ENCODE assay signal across 9 cellular contexts in the genomic region with DNA sequence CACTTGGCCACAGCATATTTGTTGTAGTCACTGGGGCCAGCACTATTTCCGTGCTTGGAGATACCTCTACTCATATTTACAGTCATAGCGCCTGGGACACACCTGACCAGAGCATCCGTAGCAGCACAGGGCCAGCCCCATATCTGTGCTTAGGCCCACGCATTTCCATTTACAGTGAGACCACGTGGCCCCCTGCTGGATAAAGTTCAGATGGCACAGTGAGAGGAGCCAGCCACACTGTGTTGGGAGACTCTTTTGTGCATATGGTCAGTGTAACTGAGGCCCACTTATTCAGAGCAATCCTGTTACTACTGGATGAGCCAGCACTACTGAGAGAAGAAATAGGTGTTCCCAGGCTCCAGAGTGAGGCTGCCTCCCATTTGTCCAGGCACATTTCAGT.
A peak's percentile ranks its signal among the peaks of the same experiment; 100 is the strongest.
DNase-seq lines count a peak whose midpoint lies in the region; ATAC-seq and TF ChIP-seq lines count a peak whose summit lies in the region.
"Had no signal": no experiment of that assay in that cellular context is flagged by ENCODE, and none has a peak within 500 bp of the region (broad histone marks: within the 10 kb centered on the region; RNA-seq: fewer than 3 reads in every experiment).

No MANE protein-coding gene starts in this region.

- TF ChIP-seq CTCF in AG04450 (IDR thresholded peaks at IDR 0.05; ENCODE audit: low read depth, low read length): peak; percentile 46
- peak; percentile 76 for TF ChIP-seq CTCF in GM12872 (IDR thresholded peaks at IDR 0.05; ENCODE audit: insufficient read depth, low read depth, low read length)
- peak; percentile 77 to 84 (median 81) for TF ChIP-seq CTCF in HCT116 (IDR thresholded peaks at IDR 0.05 in 2 of 3, conservative IDR thresholded peaks at IDR 0.05 in 1 of 3; ENCODE audit: borderline replicate concordance in 1 of 3, insufficient read depth in 1 of 3, low read depth in 2 of 3, low read length in 2 of 3)
- TF ChIP-seq CTCF in coronary artery (IDR thresholded peaks at IDR 0.05): no peak

- H3K36me3 ChIP-seq in HCT116 (ENCODE audit: control insufficient read depth in 1 of 2, insufficient read depth in 2 of 2, low read length in 2 of 2): no peaks in the 10 kb centered on the region

- no peak overlapping the region for H3K27ac ChIP-seq in AG04450 (ENCODE audit: low read depth, low read length)
- H3K27ac ChIP-seq in HCT116 (ENCODE audit: low read depth, low read length): no peak overlapping the region; the same call in 1 of the 2 replicates
- H3K27ac ChIP-seq in coronary artery: no peak overlapping the region

- H3K4me3 Mint-ChIP-seq in activated CD8-positive, alpha-beta memory T cell treated with anti-CD3 and anti-CD28 coated beads, Interleukin-2, amount 10 ng/mL, durations not matched to agents 7 days and 5 days: no peak overlapping the region
- H3K4me3 Mint-ChIP-seq: naive thymus-derived CD8-positive, alpha-beta T cell had no signal

- peak; percentile 76 for TF ChIP-seq RAD21 in HCT116 (IDR thresholded peaks at IDR 0.05; ENCODE audit: low read depth)

- H3K4me1 ChIP-seq in HCT116 (ENCODE audit: control insufficient read depth in 1 of 2, insufficient read depth in 2 of 2, low read length in 2 of 2): peaks cover 2 to 6% of the 10 kb centered on the region in 2 experiments; a peak in 2 of 4 replicates

- ATAC-seq in HCT116: peak; percentile 99
- peak; percentile 36 for ATAC-seq in activated CD8-positive, alpha-beta memory T cell treated with anti-CD3 and anti-CD28 coated beads, Interleukin-2, amount 10 ng/mL, durations not matched to agents 7 days and 5 days
- ATAC-seq in left ventricle myocardium superior: peak; percentile 71
- ATAC-seq: naive thymus-derived CD8-positive, alpha-beta T cell had no signal

- H3K9me3 ChIP-seq in AG04450 (ENCODE audit: control insufficient read depth, insufficient read depth, low read length): peaks cover 8% of the 10 kb centered on the region; the same call in 1 of the 2 replicates
- no peaks in the 10 kb centered on the region for H3K9me3 ChIP-seq in HCT116 (ENCODE audit: control insufficient read depth in 1 of 2, insufficient read depth in 1 of 2, low read depth in 1 of 2, low read length in 2 of 2)

- BruUV-seq in HCT116 (replicated peaks; lab: Mats Ljungman, UMichigan): no TSS peak

- H3K79me2 ChIP-seq in HCT116 (ENCODE audit: insufficient read depth, low read length): no peaks in the 10 kb centered on the region

- H3K9ac ChIP-seq in HCT116 (ENCODE audit: low read length): no peak overlapping the region

- H4K20me1 ChIP-seq in HCT116 (ENCODE audit: insufficient read depth): no peaks in the 10 kb centered on the region

- no peak overlapping the region for H3K27ac Mint-ChIP-seq in activated CD8-positive, alpha-beta memory T cell treated with anti-CD3 and anti-CD28 coated beads, Interleukin-2, amount 10 ng/mL, durations not matched to agents 7 days and 5 days
- H3K27ac Mint-ChIP-seq: naive thymus-derived CD8-positive, alpha-beta T cell had no signal

- intact Hi-C loops in HCT116 (cut with micrococcal nuclease): loop anchor here (1.0 kb wide), 2 partner anchors 104 to 109 kb away; no protein-coding TSS in a partner anchor
- intact Hi-C loops in left ventricle myocardium superior (cut with micrococcal nuclease): no loop called here

- H3K4me2 ChIP-seq in HCT116 (ENCODE audit: low read length): no peak overlapping the region

- TF ChIP-seq POLR2A in HCT116 (IDR thresholded peaks at IDR 0.05; ENCODE audit: borderline replicate concordance, extremely low read depth, insufficient read depth, insufficient read length): no peak

- H2AFZ ChIP-seq in HCT116 (ENCODE audit: low read depth, low read length, poor library complexity, severe bottlenecking): no peak overlapping the region

- POLR2A ChIA-PET in AG04450 (lab: Yijun Ruan, JAX) (no interaction called here), HCT116 (lab: Charles Lee) (no interaction called here)

- no peaks in the 10 kb centered on the region for H3K9me3 Mint-ChIP-seq in activated CD8-positive, alpha-beta memory T cell treated with anti-CD3 and anti-CD28 coated beads, Interleukin-2, amount 10 ng/mL, durations not matched to agents 7 days and 5 days (ENCODE audit: low read depth)

- DNase-seq in AG04450 (ENCODE audit: low read depth, low spot score) (no peak), HCT116 (ENCODE audit: low read depth, low spot score) (peak; percentile 48), LHCN-M2 (ENCODE audit: low read depth) (peak; percentile 19), left ventricle myocardium superior (peak; percentile 42), coronary artery (ENCODE audit: low spot score) (no peak)
- peak; percentile 48 for DNase-seq in activated CD8-positive, alpha-beta memory T cell treated with anti-CD3 and anti-CD28 coated beads, Interleukin-2, amount 10 ng/mL, durations not matched to agents 7 days and 5 days
- peak; percentile 5 to 14 for DNase-seq in stimulated activated CD4-positive, alpha-beta T cell treated with anti-CD3 and anti-CD28 coated beads, Interleukin-1b, Interleukin-23, amount 100 ng/mL, for 4 hours (ENCODE audit: low read depth in 2 of 2)

- CTCF ChIA-PET in AG04450 (lab: Charles Lee): interaction anchor here (0.8 to 1.8 kb wide), 13 partner anchors 10 to 111 kb away, joined by 3 to 10 read pairs (median 4); no protein-coding TSS in a partner anchor
- CTCF ChIA-PET in HCT116 (lab: Charles Lee): interaction anchor here (1.0 to 2.6 kb wide), 9 partner anchors 10 to 112 kb away, joined by 3 to 90 read pairs (median 7); no protein-coding TSS in a partner anchor
- CTCF ChIA-PET in activated CD8-positive, alpha-beta memory T cell treated with anti-CD3 and anti-CD28 coated beads, Interleukin-2, amount 10 ng/mL, durations not matched to agents 7 days and 5 days (lab: Charles Lee): interaction anchor here (0.9 to 2.0 kb wide), 4 partner anchors 11 to 110 kb away, joined by 4 to 21 read pairs (median 4); no protein-coding TSS in a partner anchor

- H3K4me1 Mint-ChIP-seq in activated CD8-positive, alpha-beta memory T cell treated with anti-CD3 and anti-CD28 coated beads, Interleukin-2, amount 10 ng/mL, durations not matched to agents 7 days and 5 days: no peaks in the 10 kb centered on the region

- H3K9me2 ChIP-seq in HCT116 (ENCODE audit: insufficient read depth): no peaks in the 10 kb centered on the region

- H3K27me3 ChIP-seq in AG04450 (ENCODE audit: control insufficient read depth, insufficient read depth, low read length) (no peaks in the 10 kb centered on the region), HCT116 (ENCODE audit: insufficient read depth, low read length) (no peaks in the 10 kb centered on the region)

- H3K4me3 ChIP-seq in AG04450 (ENCODE audit: low read depth, low read length) (no peak overlapping the region), HCT116 (replicated peaks in 1 of 2; ENCODE audit: low read depth in 1 of 2, low read length in 2 of 2) (no peak overlapping the region), coronary artery (no peak overlapping the region)

- no peaks in the 10 kb centered on the region for H3K36me3 Mint-ChIP-seq in activated CD8-positive, alpha-beta memory T cell treated with anti-CD3 and anti-CD28 coated beads, Interleukin-2, amount 10 ng/mL, durations not matched to agents 7 days and 5 days
- H3K36me3 Mint-ChIP-seq: naive thymus-derived CD8-positive, alpha-beta T cell had no signal

- no peaks in the 10 kb centered on the region for H3K27me3 Mint-ChIP-seq in activated CD8-positive, alpha-beta memory T cell treated with anti-CD3 and anti-CD28 coated beads, Interleukin-2, amount 10 ng/mL, durations not matched to agents 7 days and 5 days

- RAD21 ChIA-PET in HCT116 (lab: Charles Lee; ENCODE audit: low non-redundant PET in 1 of 2, low total read pairs in 2 of 2, uncharacterized antibody in 2 of 2, unreplicated experiment in 2 of 2): interaction anchor here (1.0 to 1.3 kb wide), 2 partner anchors 110 kb away, joined by 6 to 7 read pairs; no protein-coding TSS in a partner anchor

TF ChIP-seq in HCT116, 20 proteins besides CTCF, POLR2A, EP300 and RAD21:
- TF ChIP-seq, protein P1, sequence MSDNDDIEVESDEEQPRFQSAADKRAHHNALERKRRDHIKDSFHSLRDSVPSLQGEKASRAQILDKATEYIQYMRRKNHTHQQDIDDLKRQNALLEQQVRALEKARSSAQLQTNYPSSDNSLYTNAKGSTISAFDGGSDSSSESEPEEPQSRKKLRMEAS (IDR thresholded peaks at IDR 0.05): 0 out of 2 replicates have a peak, but pooled peaks have one; percentile 13
- peak; percentile 80 for TF ChIP-seq EGR1 (IDR thresholded peaks at IDR 0.05; ENCODE audit: low read depth)
- TF ChIP-seq ZNF274 (IDR thresholded peaks at IDR 0.05; ENCODE audit: low read depth, low read length): no peak

Comparison
In these comparisons a context has a peak if more than half of its experiments do, and no peak if none do; other contexts are left out.
1. DNase-seq: peak in HCT116 (single experiment), LHCN-M2 (single experiment), activated CD8-positive, alpha-beta memory T cell treated with anti-CD3 and anti-CD28 coated beads, Interleukin-2, amount 10 ng/mL, durations not matched to agents 7 days and 5 days (single experiment), left ventricle myocardium superior (single experiment) and stimulated activated CD4-positive, alpha-beta T cell treated with anti-CD3 and anti-CD28 coated beads, Interleukin-1b, Interleukin-23, amount 100 ng/mL, for 4 hours (2 of 2); none in AG04450 (single experiment) and coronary artery (single experiment).
2. ATAC-seq: peak in every context shown above with its lines; median percentile 99 in HCT116; 71 in left ventricle myocardium superior; 36 in activated CD8-positive, alpha-beta memory T cell treated with anti-CD3 and anti-CD28 coated beads, Interleukin-2, amount 10 ng/mL, durations not matched to agents 7 days and 5 days.